ENCODE assay signal across 24 cellular contexts in the genomic region with DNA sequence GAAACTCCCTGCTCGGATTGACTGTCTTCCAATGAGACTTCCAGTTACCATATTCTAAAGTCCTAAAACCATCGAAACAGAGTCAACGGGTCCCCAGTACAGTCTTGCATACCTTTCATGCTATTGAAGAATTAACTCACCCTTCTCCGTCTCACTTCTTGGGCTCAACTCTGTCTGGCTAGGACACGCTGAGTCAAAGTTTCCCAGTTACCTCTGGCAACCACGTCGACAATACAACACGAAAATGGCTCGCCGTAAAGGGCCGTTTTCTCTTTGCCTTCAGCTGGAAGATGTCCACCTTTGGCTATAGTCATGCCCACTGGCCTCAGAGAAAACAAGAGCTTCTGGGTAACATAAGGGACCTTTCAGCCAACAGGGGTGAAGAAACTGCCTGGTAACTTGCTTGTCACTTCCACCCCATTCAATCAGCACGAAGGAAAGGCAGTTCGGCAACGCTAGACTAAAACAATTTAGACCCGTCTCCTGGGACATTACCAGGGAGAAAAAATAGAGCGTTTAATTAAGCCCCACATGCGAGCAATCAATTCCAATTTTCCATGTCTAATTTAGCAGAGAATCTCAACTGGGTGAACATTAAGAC. TPM values are rescaled to one million over a fixed set of nuclear protein-coding genes. Genes with fewer than 3 reads are reported as not detected.
DNase-seq lines count a peak whose midpoint lies in the region; ATAC-seq, FAIRE-seq and TF ChIP-seq lines count a peak whose summit lies in the region.
"Had no signal": no experiment of that assay in that cellular context is flagged by ENCODE, and none has a peak within 500 bp of the region (broad histone marks: within the 10 kb centered on the region; RNA-seq: fewer than 3 reads in every experiment).

No MANE protein-coding gene starts in this region.

- H3K9me3 ChIP-seq in HepG2 (ENCODE audit: low read length) (no peaks in the 10 kb centered on the region), right lobe of liver (no peaks in the 10 kb centered on the region), endodermal cell (ENCODE audit: control insufficient read depth, low read length) (no peaks in the 10 kb centered on the region), neural progenitor cell (ENCODE audit: low read depth) (no peaks in the 10 kb centered on the region)
- H3K9me3 ChIP-seq: SJSA1 had no signal

- DNase-seq in HepG2 (ENCODE audit: low spot score), result no peak
- no peak for DNase-seq in right lobe of liver
- no peak for DNase-seq in endodermal cell
- DNase-seq in neural progenitor cell (ENCODE audit: low spot score), result no peak
- DNase-seq in AML-193 (lab: John Stamatoyannopoulos, UW), result no peak
- DNase-seq in putamen (ENCODE audit: low spot score), result no peak
- DNase-seq: Calu3; CD8-positive, alpha-beta memory T cell; DMS153; H9; HFFc6; KG1; NCI-H1092 treated with DMSO at 0.1 percent for 48 hours; NCI-H2029 treated with DMSO at 0.1 percent for 48 hours; NCI-H226; NCI-H510A treated with DMSO at 0.1 percent for 48 hours; NCI-H774 had no signal

- 50% methylated on average over 17 of the region's 17 CpGs for WGBS in HepG2 (ENCODE audit: low lambda C conversion rate)
- WGBS in right lobe of liver (ENCODE audit: insufficient coverage, low coverage, low lambda C conversion rate, missing lambda C conversion rate), result 72% methylated on average over 17 of the region's 17 CpGs
- WGBS in endodermal cell (ENCODE audit: insufficient coverage in 1 of 2, insufficient read length in 1 of 2), 2 experiments, result 91 to 97% methylated on average over 13 to 17 of the region's 17 CpGs

- H3K4me3 ChIP-seq in HepG2 (replicated peaks in 1 of 3; ENCODE audit: insufficient read depth in 1 of 3, low read depth in 2 of 3, low read length in 3 of 3) (no peak overlapping the region), right lobe of liver (no peak overlapping the region), endodermal cell (ENCODE audit: low read length) (no peak overlapping the region), neural progenitor cell (no peak overlapping the region)
- H3K4me3 ChIP-seq: SJSA1 had no signal

- TF ChIP-seq CTCF in HepG2 (CRISPR knock-in tag; IDR thresholded peaks at IDR 0.05) (no peak), right lobe of liver (IDR thresholded peaks at IDR 0.05) (no peak), endodermal cell (conservative IDR thresholded peaks at IDR 0.05) (no peak), neural progenitor cell (IDR thresholded peaks at IDR 0.05) (no peak)

- TF ChIP-seq EP300 in HepG2 (IDR thresholded peaks at IDR 0.05; ENCODE audit: low read depth in 2 of 2, low read length in 2 of 2), result no peak
- no peak for TF ChIP-seq EP300 in HepG2 (CRISPR knock-in tag; IDR thresholded peaks at IDR 0.05; ENCODE audit: borderline replicate concordance)

- no peak overlapping the region for H3K9ac ChIP-seq in HepG2 (ENCODE audit: insufficient read depth, low read depth, low read length)
- no peak overlapping the region for H3K9ac ChIP-seq in endodermal cell (ENCODE audit: extremely low read depth, low read length, poor library complexity, severe bottlenecking)
- no peak overlapping the region for H3K9ac ChIP-seq in neural progenitor cell

- CTCF ChIA-PET in HepG2 (lab: Yijun Ruan, JAX; ENCODE audit: low intra/inter-chr PET ratio, low total read pairs), result no interaction called here

- FAIRE-seq in HepG2 (lab: Jason Lieb, UNC), result no peak
- FAIRE-seq: G401.6 had no signal

- no TSS peak for BruUV-seq in HepG2 (replicated peaks; lab: Mats Ljungman, UMichigan)

- ATAC-seq in HepG2 (no peak), right lobe of liver (no peak), GM18873 (IDR thresholded peaks at IDR 0.05; ENCODE audit: low FRiP score, unreplicated experiment) (no peak)
- ATAC-seq: Right ventricle myocardium inferior had no signal

- no peaks in the 10 kb centered on the region for H3K36me3 Mint-ChIP-seq in endodermal cell (ENCODE audit: low read depth)
- no peaks in the 10 kb centered on the region for H3K36me3 Mint-ChIP-seq in neural progenitor cell
- H3K36me3 Mint-ChIP-seq: CD8-positive, alpha-beta memory T cell had no signal

- no peak overlapping the region for H3K4me2 ChIP-seq in HepG2 (ENCODE audit: low read depth, low read length)
- peak overlapping the region; percentile 42 for H3K4me2 ChIP-seq in neural progenitor cell

- H3K4me1 Mint-ChIP-seq in endodermal cell, result peaks cover 16% of the 10 kb centered on the region
- peaks cover 24% of the 10 kb centered on the region for H3K4me1 Mint-ChIP-seq in neural progenitor cell
- H3K4me1 Mint-ChIP-seq: CD8-positive, alpha-beta memory T cell had no signal

- in situ Hi-C loops in HepG2 (cut with HindIII; ENCODE audit: extremely low pct_ligation_motif_present, low pct_unique_long_range_greater_than_20kb), result no loop called here

- intact Hi-C loops in HepG2 (cut with micrococcal nuclease; ENCODE audit: unreplicated experiment) (no loop called here), right lobe of liver (cut with DNase I) (no loop called here)

- H3K27ac ChIP-seq in HepG2 (ENCODE audit: extremely low read length, insufficient read depth, low read length) (no peak overlapping the region), right lobe of liver (no peak overlapping the region), endodermal cell (ENCODE audit: low read depth, low read length) (no peak overlapping the region), neural progenitor cell (no peak overlapping the region)
- H3K27ac ChIP-seq: C4-2B, SJSA1 had no signal

- POLR2A ChIA-PET in HepG2 (lab: Yijun Ruan, JAX), result no interaction called here

- H3K4me1 ChIP-seq in HepG2 (ENCODE audit: insufficient read depth, low read length), result no peaks in the 10 kb centered on the region
- H3K4me1 ChIP-seq in right lobe of liver, result no peaks in the 10 kb centered on the region
- no peaks in the 10 kb centered on the region for H3K4me1 ChIP-seq in endodermal cell (ENCODE audit: control insufficient read depth, insufficient read depth, low read length)
- peaks cover 10% of the 10 kb centered on the region for H3K4me1 ChIP-seq in neural progenitor cell
- H3K4me1 ChIP-seq: SJSA1 had no signal

- H3K36me3 ChIP-seq in HepG2 (replicated peaks in 1 of 2; ENCODE audit: control insufficient read depth in 1 of 2, insufficient read depth in 2 of 2, low read length in 2 of 2), result no peaks in the 10 kb centered on the region
- no peaks in the 10 kb centered on the region for H3K36me3 ChIP-seq in right lobe of liver
- no peaks in the 10 kb centered on the region for H3K36me3 ChIP-seq in endodermal cell (ENCODE audit: control insufficient read depth, insufficient read depth, low read length)
- no peaks in the 10 kb centered on the region for H3K36me3 ChIP-seq in neural progenitor cell
- H3K36me3 ChIP-seq: SJSA1 had no signal

- peaks cover 4% of the 10 kb centered on the region for H3F3A ChIP-seq in neural progenitor cell (ENCODE audit: low read depth)

- H3K9me3 Mint-ChIP-seq in endodermal cell (no peaks in the 10 kb centered on the region), neural progenitor cell (no peaks in the 10 kb centered on the region)
- H3K9me3 Mint-ChIP-seq: CD8-positive, alpha-beta memory T cell; H9; HFFc6 had no signal

- no peak for TF ChIP-seq RAD21 in HepG2 (CRISPR knock-in tag; IDR thresholded peaks at IDR 0.05)

- H3K4me3 Mint-ChIP-seq in endodermal cell (no peak overlapping the region), neural progenitor cell (no peak overlapping the region)
- H3K4me3 Mint-ChIP-seq: CD8-positive, alpha-beta memory T cell; H9; HFFc6 had no signal

- H4K20me1 ChIP-seq in HepG2 (ENCODE audit: insufficient read depth, low read length) (no peaks in the 10 kb centered on the region), neural progenitor cell (ENCODE audit: low read depth) (no peaks in the 10 kb centered on the region)

- H3K27ac Mint-ChIP-seq in endodermal cell (peak overlapping the region; percentile 72), neural progenitor cell (no peak overlapping the region)
- H3K27ac Mint-ChIP-seq: CD8-positive, alpha-beta memory T cell; HFFc6 had no signal

- H3K27me3 ChIP-seq in HepG2 (ENCODE audit: control insufficient read depth in 1 of 2, insufficient read depth in 2 of 2, low read length in 2 of 2) (peaks cover 2 to 47% of the 10 kb centered on the region in 2 experiments; a peak in 4 of 5 replicates), right lobe of liver (no peaks in the 10 kb centered on the region), endodermal cell (ENCODE audit: control insufficient read depth, insufficient read depth, low read length, poor library complexity, severe bottlenecking) (no peaks in the 10 kb centered on the region), neural progenitor cell (no peaks in the 10 kb centered on the region)
- H3K27me3 ChIP-seq: SJSA1 had no signal

- no peaks in the 10 kb centered on the region for H3K79me2 ChIP-seq in HepG2 (ENCODE audit: insufficient read depth, low read length)
- H3K79me2 ChIP-seq in neural progenitor cell (ENCODE audit: low read depth), result no peaks in the 10 kb centered on the region

- TF ChIP-seq POLR2A in HepG2 (IDR thresholded peaks at IDR 0.05; ENCODE audit: insufficient read depth in 1 of 2, low read depth in 2 of 2, low read length in 2 of 2), result no peak
- no peak for TF ChIP-seq POLR2A in right lobe of liver (IDR thresholded peaks at IDR 0.05)

- no peak overlapping the region for H2AFZ ChIP-seq in HepG2 (ENCODE audit: low read length)
- H2AFZ ChIP-seq in neural progenitor cell (replicated peaks), result no peak overlapping the region

- no peaks in the 10 kb centered on the region for H3K27me3 Mint-ChIP-seq in endodermal cell (ENCODE audit: insufficient read depth)
- peaks cover 9% of the 10 kb centered on the region for H3K27me3 Mint-ChIP-seq in neural progenitor cell (ENCODE audit: insufficient read depth, low read depth)

RNA-seq across cellular contexts. Expression of a gene that starts 21.5 kb away (rescaled TPM):
- total RNA-seq in HepG2 (2016; rRNA removed; fragmentation: Illumina TruSeq; extraction: Trizol), result not detected in 2 replicates
- total RNA-seq in HepG2 (2016; cell fraction: cytosol; rRNA removed; fragmentation: Illumina TruSeq; extraction: Trizol; ENCODE audit: low read depth), result not detected in 2 replicates
- not detected in 2 replicates for total RNA-seq in HepG2 (2016; cell fraction: insoluble cytoplasmic fraction; rRNA removed; fragmentation: Illumina TruSeq; extraction: Trizol)
- not detected in 2 replicates for total RNA-seq in HepG2 (2016; cell fraction: membrane; rRNA removed; fragmentation: Illumina TruSeq; extraction: Trizol)
- not detected in 2 replicates for total RNA-seq in HepG2 (2016; cell fraction: nucleus; rRNA removed; fragmentation: Illumina TruSeq; extraction: Trizol)
- not detected in 2 replicates for polyA plus RNA-seq in HepG2 (2011; rRNA removed)
- not detected in 2 replicates for polyA plus RNA-seq in HepG2 (2011; cell fraction: cytosol; rRNA removed)
- not detected in 2 replicates for polyA plus RNA-seq in HepG2 (2011; cell fraction: nucleus; rRNA removed)
- polyA plus RNA-seq in HepG2 (2012), result not detected in 2 replicates
- polyA plus RNA-seq in HepG2 (2016; cell fraction: cytosol; fragmentation: Illumina TruSeq; extraction: Trizol; ENCODE audit: low read depth), result not detected in 2 replicates
- not detected in 2 replicates for polyA plus RNA-seq in HepG2 (2016; cell fraction: insoluble cytoplasmic fraction; fragmentation: Illumina TruSeq; extraction: Trizol; ENCODE audit: low read depth)
- polyA plus RNA-seq in HepG2 (2016; cell fraction: membrane; fragmentation: Illumina TruSeq; extraction: Trizol; ENCODE audit: low read depth), result not detected in 2 replicates
- not detected in 2 replicates for polyA plus RNA-seq in HepG2 (2016; cell fraction: nucleus; fragmentation: Illumina TruSeq; extraction: Trizol; ENCODE audit: insufficient read depth, low read depth)
- polyA minus RNA-seq in HepG2 (2011; rRNA and poly(A)+ RNA removed; ENCODE audit: low replicate concordance), result 0.02 TPM in 1 of 2 replicates, not detected in the other
- not detected in 2 replicates for polyA minus RNA-seq in HepG2 (2011; cell fraction: cytosol; rRNA and poly(A)+ RNA removed)
- polyA minus RNA-seq in HepG2 (2011; cell fraction: nucleus; rRNA and poly(A)+ RNA removed), result not detected in 2 replicates
- total RNA-seq in right lobe of liver, result not detected
- total RNA-seq in endodermal cell, result not detected
- not detected for polyA plus RNA-seq in endodermal cell (2013, experiment 1 of 2)
- polyA plus RNA-seq in endodermal cell (2013, experiment 2 of 2), result not detected
- total RNA-seq in neural progenitor cell (ENCODE audit: low replicate concordance), result not detected in 2 replicates
- total RNA-seq: Calu3; CD8-positive, alpha-beta memory T cell; H9; HFFc6; Right ventricle myocardium inferior; SJSA1 had no signal
- polyA plus RNA-seq: AG04450; CD8-positive, alpha-beta memory T cell had no signal

RNA-seq across cellular contexts. Expression of a gene that starts 27.3 kb away (rescaled TPM):
- total RNA-seq in HepG2 (2016; rRNA removed; fragmentation: Illumina TruSeq; extraction: Trizol) (not detected in 2 replicates), right lobe of liver (1 to 10 TPM in 1 of 6 experiments, under 1 TPM in 1, not detected in 4; 0.87 to 1.0 TPM), endodermal cell (not detected), neural progenitor cell (ENCODE audit: low replicate concordance) (not detected in 2 replicates)
- total RNA-seq in HepG2 (2016; cell fraction: cytosol; rRNA removed; fragmentation: Illumina TruSeq; extraction: Trizol; ENCODE audit: low read depth), result not detected in 2 replicates
- total RNA-seq in HepG2 (2016; cell fraction: insoluble cytoplasmic fraction; rRNA removed; fragmentation: Illumina TruSeq; extraction: Trizol), result not detected in 2 replicates
- not detected in 2 replicates for total RNA-seq in HepG2 (2016; cell fraction: membrane; rRNA removed; fragmentation: Illumina TruSeq; extraction: Trizol)
- total RNA-seq in HepG2 (2016; cell fraction: nucleus; rRNA removed; fragmentation: Illumina TruSeq; extraction: Trizol), result not detected in 2 replicates
- not detected in 2 replicates for polyA plus RNA-seq in HepG2 (2011; rRNA removed)
- 0.03 TPM in 1 of 2 replicates, not detected in the other for polyA plus RNA-seq in HepG2 (2011; cell fraction: cytosol; rRNA removed)
- not detected in 2 replicates for polyA plus RNA-seq in HepG2 (2011; cell fraction: nucleus; rRNA removed)
- polyA plus RNA-seq in HepG2 (2012), result not detected in 2 replicates
- not detected in 2 replicates for polyA plus RNA-seq in HepG2 (2016; cell fraction: cytosol; fragmentation: Illumina TruSeq; extraction: Trizol; ENCODE audit: low read depth)
- not detected in 2 replicates for polyA plus RNA-seq in HepG2 (2016; cell fraction: insoluble cytoplasmic fraction; fragmentation: Illumina TruSeq; extraction: Trizol; ENCODE audit: low read depth)
- polyA plus RNA-seq in HepG2 (2016; cell fraction: membrane; fragmentation: Illumina TruSeq; extraction: Trizol; ENCODE audit: low read depth), result not detected in 2 replicates
- polyA plus RNA-seq in HepG2 (2016; cell fraction: nucleus; fragmentation: Illumina TruSeq; extraction: Trizol; ENCODE audit: insufficient read depth, low read depth), result not detected in 2 replicates
- not detected in 2 replicates for polyA minus RNA-seq in HepG2 (2011; rRNA and poly(A)+ RNA removed; ENCODE audit: low replicate concordance)
- not detected in 2 replicates for polyA minus RNA-seq in HepG2 (2011; cell fraction: cytosol; rRNA and poly(A)+ RNA removed)
- polyA minus RNA-seq in HepG2 (2011; cell fraction: nucleus; rRNA and poly(A)+ RNA removed), result not detected in 2 replicates
- polyA plus RNA-seq in endodermal cell (2013, experiment 1 of 2), result 0.21 TPM
- polyA plus RNA-seq in endodermal cell (2013, experiment 2 of 2), result not detected
- total RNA-seq: A172, Calu3, HFFc6, Right ventricle myocardium inferior, SJSA1 had no signal
- polyA plus RNA-seq: AG04450; CD8-positive, alpha-beta memory T cell had no signal

RNA-seq across cellular contexts. Expression of a gene that starts 31.4 kb away (rescaled TPM):
- 8.3 and 15.6 TPM in 2 replicates for total RNA-seq in HepG2 (2016; rRNA removed; fragmentation: Illumina TruSeq; extraction: Trizol)
- 9.0 and 11.9 TPM in 2 replicates for total RNA-seq in HepG2 (2016; cell fraction: cytosol; rRNA removed; fragmentation: Illumina TruSeq; extraction: Trizol; ENCODE audit: low read depth)
- 5.7 and 17.7 TPM in 2 replicates for total RNA-seq in HepG2 (2016; cell fraction: insoluble cytoplasmic fraction; rRNA removed; fragmentation: Illumina TruSeq; extraction: Trizol)
- 9.2 and 10.3 TPM in 2 replicates for total RNA-seq in HepG2 (2016; cell fraction: membrane; rRNA removed; fragmentation: Illumina TruSeq; extraction: Trizol)
- 33.5 and 39.8 TPM in 2 replicates for total RNA-seq in HepG2 (2016; cell fraction: nucleus; rRNA removed; fragmentation: Illumina TruSeq; extraction: Trizol)
- polyA plus RNA-seq in HepG2 (2011; rRNA removed), result 20.8 and 25.2 TPM in 2 replicates
- 6.5 and 8.8 TPM in 2 replicates for polyA plus RNA-seq in HepG2 (2011; cell fraction: cytosol; rRNA removed)
- 318 and 424 TPM in 2 replicates for polyA plus RNA-seq in HepG2 (2011; cell fraction: nucleus; rRNA removed)
- polyA plus RNA-seq in HepG2 (2012), result 24.5 and 34.3 TPM in 2 replicates
- 1.1 and 1.7 TPM in 2 replicates for polyA plus RNA-seq in HepG2 (2016; cell fraction: cytosol; fragmentation: Illumina TruSeq; extraction: Trizol; ENCODE audit: low read depth)
- polyA plus RNA-seq in HepG2 (2016; cell fraction: insoluble cytoplasmic fraction; fragmentation: Illumina TruSeq; extraction: Trizol; ENCODE audit: low read depth), result 9.1 and 13.0 TPM in 2 replicates
- 1.9 and 2.6 TPM in 2 replicates for polyA plus RNA-seq in HepG2 (2016; cell fraction: membrane; fragmentation: Illumina TruSeq; extraction: Trizol; ENCODE audit: low read depth)
- 119 and 132 TPM in 2 replicates for polyA plus RNA-seq in HepG2 (2016; cell fraction: nucleus; fragmentation: Illumina TruSeq; extraction: Trizol; ENCODE audit: insufficient read depth, low read depth)
- polyA minus RNA-seq in HepG2 (2011; rRNA and poly(A)+ RNA removed; ENCODE audit: low replicate concordance), result 40.8 and 57.1 TPM in 2 replicates
- polyA minus RNA-seq in HepG2 (2011; cell fraction: cytosol; rRNA and poly(A)+ RNA removed), result 4.0 and 5.1 TPM in 2 replicates
- polyA minus RNA-seq in HepG2 (2011; cell fraction: nucleus; rRNA and poly(A)+ RNA removed), result 62.5 and 75.1 TPM in 2 replicates
- 10 to 100 TPM; 11.0 to 28.3 (median 19.3) TPM for total RNA-seq in right lobe of liver
- total RNA-seq in endodermal cell, result 10 to 100 TPM; 92.0 to 99.8 TPM
- polyA plus RNA-seq in endodermal cell (2013, experiment 1 of 2), result 51.8 TPM
- polyA plus RNA-seq in endodermal cell (2013, experiment 2 of 2), result 37.9 TPM
- 23.3 and 70.3 TPM in 2 replicates for total RNA-seq in neural progenitor cell (ENCODE audit: low replicate concordance)
